21 cellular contexts compared by ENCODE assay signal in genomic region chr15:90789496-90789895, GRCh38.
DNase-seq lines count a peak whose midpoint lies in the region; ATAC-seq and TF ChIP-seq lines count a peak whose summit lies in the region.
"Had no signal": no experiment of that assay in that cellular context is flagged by ENCODE, and none has a peak within 500 bp of the region (broad histone marks: within the 10 kb centered on the region; RNA-seq: fewer than 3 reads in every experiment).

No MANE protein-coding gene starts in this region.

- H3K4me3 ChIP-seq in left ventricle myocardium inferior = no peak overlapping the region
- H3K4me3 ChIP-seq: GM12878, GM23248, PC-9, SJSA1 had no signal

- TF ChIP-seq CTCF in left ventricle myocardium inferior (IDR thresholded peaks at IDR 0.05; ENCODE audit: borderline replicate concordance) = no peak

- peaks cover 10% of the 10 kb centered on the region for H3K4me1 Mint-ChIP-seq in activated CD8-positive, alpha-beta memory T cell treated with anti-CD3 and anti-CD28 coated beads, Interleukin-2, amount 10 ng/mL, durations not matched to agents 7 days and 5 days
- peaks cover 32% of the 10 kb centered on the region for H3K4me1 Mint-ChIP-seq in activated T-helper 1 cell treated with anti-CD3 and anti-CD28 coated beads, Interleukin-12 subunit alpha, Interleukin-12 subunit beta, Interleukin-2, Interleukin-4 antibody, amounts not matched to agents 30 ng/mL and 10 ng/mL and 1 ng/mL, durations not matched to agents 14 hours and 24 hours and 36 hours (ENCODE audit: low read depth)
- no peaks in the 10 kb centered on the region for H3K4me1 Mint-ChIP-seq in activated T-helper 17 cell treated with anti-CD3 and anti-CD28 coated beads, Interleukin-2, amount 50 U/mL, for 72 hours

- H3K36me3 Mint-ChIP-seq in activated CD8-positive, alpha-beta memory T cell treated with anti-CD3 and anti-CD28 coated beads, Interleukin-2, amount 10 ng/mL, durations not matched to agents 7 days and 5 days = peaks cover 63% of the 10 kb centered on the region
- peaks cover 44% of the 10 kb centered on the region for H3K36me3 Mint-ChIP-seq in activated T-helper 1 cell treated with anti-CD3 and anti-CD28 coated beads, Interleukin-12 subunit alpha, Interleukin-12 subunit beta, Interleukin-2, Interleukin-4 antibody, amounts not matched to agents 30 ng/mL and 10 ng/mL and 1 ng/mL, durations not matched to agents 14 hours and 24 hours and 36 hours (ENCODE audit: low read depth)
- peaks cover 97% of the 10 kb centered on the region for H3K36me3 Mint-ChIP-seq in activated T-helper 17 cell treated with anti-CD3 and anti-CD28 coated beads, Interleukin-2, amount 50 U/mL, for 72 hours (ENCODE audit: low read depth)

- CTCF ChIA-PET in activated CD8-positive, alpha-beta memory T cell treated with anti-CD3 and anti-CD28 coated beads, Interleukin-2, amount 10 ng/mL, durations not matched to agents 7 days and 5 days (lab: Charles Lee) = interaction anchor here (0.7 to 1.7 kb wide), 4 partner anchors 16 to 167 kb away, joined by 3 to 8 read pairs (median 5); no protein-coding TSS in a partner anchor

- H3K4me1 ChIP-seq in left ventricle myocardium inferior = peaks cover 8% of the 10 kb centered on the region
- H3K4me1 ChIP-seq: Caco-2 had no signal

- no peaks in the 10 kb centered on the region for H3K9me3 Mint-ChIP-seq in activated CD8-positive, alpha-beta memory T cell treated with anti-CD3 and anti-CD28 coated beads, Interleukin-2, amount 10 ng/mL, durations not matched to agents 7 days and 5 days (ENCODE audit: low read depth)
- H3K9me3 Mint-ChIP-seq in activated T-helper 1 cell treated with anti-CD3 and anti-CD28 coated beads, Interleukin-12 subunit alpha, Interleukin-12 subunit beta, Interleukin-2, Interleukin-4 antibody, amounts not matched to agents 30 ng/mL and 10 ng/mL and 1 ng/mL, durations not matched to agents 14 hours and 24 hours and 36 hours = no peaks in the 10 kb centered on the region
- no peaks in the 10 kb centered on the region for H3K9me3 Mint-ChIP-seq in activated T-helper 17 cell treated with anti-CD3 and anti-CD28 coated beads, Interleukin-2, amount 50 U/mL, for 72 hours
- H3K9me3 Mint-ChIP-seq: CD14-positive monocyte, IgD-negative memory B cell had no signal

- H3K4me3 Mint-ChIP-seq in activated CD8-positive, alpha-beta memory T cell treated with anti-CD3 and anti-CD28 coated beads, Interleukin-2, amount 10 ng/mL, durations not matched to agents 7 days and 5 days = no peak overlapping the region
- no peak overlapping the region for H3K4me3 Mint-ChIP-seq in activated T-helper 1 cell treated with anti-CD3 and anti-CD28 coated beads, Interleukin-12 subunit alpha, Interleukin-12 subunit beta, Interleukin-2, Interleukin-4 antibody, amounts not matched to agents 30 ng/mL and 10 ng/mL and 1 ng/mL, durations not matched to agents 14 hours and 24 hours and 36 hours
- H3K4me3 Mint-ChIP-seq in activated T-helper 17 cell treated with anti-CD3 and anti-CD28 coated beads, Interleukin-2, amount 50 U/mL, for 72 hours = no peak overlapping the region
- H3K4me3 Mint-ChIP-seq: CD14-positive monocyte, IgD-negative memory B cell had no signal

- no peak for ATAC-seq in activated CD8-positive, alpha-beta memory T cell treated with anti-CD3 and anti-CD28 coated beads, Interleukin-2, amount 10 ng/mL, durations not matched to agents 7 days and 5 days
- no peak for ATAC-seq in activated T-helper 17 cell treated with anti-CD3 and anti-CD28 coated beads, Interleukin-2, amount 50 U/mL, for 72 hours (replicated peaks)
- ATAC-seq: GM12878 had no signal

- H3K27me3 Mint-ChIP-seq in activated CD8-positive, alpha-beta memory T cell treated with anti-CD3 and anti-CD28 coated beads, Interleukin-2, amount 10 ng/mL, durations not matched to agents 7 days and 5 days = no peaks in the 10 kb centered on the region
- H3K27me3 Mint-ChIP-seq in activated T-helper 1 cell treated with anti-CD3 and anti-CD28 coated beads, Interleukin-12 subunit alpha, Interleukin-12 subunit beta, Interleukin-2, Interleukin-4 antibody, amounts not matched to agents 30 ng/mL and 10 ng/mL and 1 ng/mL, durations not matched to agents 14 hours and 24 hours and 36 hours (ENCODE audit: insufficient read depth) = no peaks in the 10 kb centered on the region
- no peaks in the 10 kb centered on the region for H3K27me3 Mint-ChIP-seq in activated T-helper 17 cell treated with anti-CD3 and anti-CD28 coated beads, Interleukin-2, amount 50 U/mL, for 72 hours
- H3K27me3 Mint-ChIP-seq: IgD-negative memory B cell had no signal

- peak overlapping the region; percentile 24 for H3K27ac Mint-ChIP-seq in activated CD8-positive, alpha-beta memory T cell treated with anti-CD3 and anti-CD28 coated beads, Interleukin-2, amount 10 ng/mL, durations not matched to agents 7 days and 5 days
- peak overlapping the region; percentile 23 for H3K27ac Mint-ChIP-seq in activated T-helper 1 cell treated with anti-CD3 and anti-CD28 coated beads, Interleukin-12 subunit alpha, Interleukin-12 subunit beta, Interleukin-2, Interleukin-4 antibody, amounts not matched to agents 30 ng/mL and 10 ng/mL and 1 ng/mL, durations not matched to agents 14 hours and 24 hours and 36 hours
- no peak overlapping the region for H3K27ac Mint-ChIP-seq in activated T-helper 17 cell treated with anti-CD3 and anti-CD28 coated beads, Interleukin-2, amount 50 U/mL, for 72 hours
- H3K27ac Mint-ChIP-seq: CD14-positive monocyte, IgD-negative memory B cell had no signal

- no peaks in the 10 kb centered on the region for H3K9me3 ChIP-seq in left ventricle myocardium inferior (replicated peaks)
- H3K9me3 ChIP-seq: Caco-2, SJSA1 had no signal

- peaks cover 14% of the 10 kb centered on the region for H3K36me3 ChIP-seq in left ventricle myocardium inferior

- no peaks in the 10 kb centered on the region for H3K27me3 ChIP-seq in left ventricle myocardium inferior (ENCODE audit: low read depth)
- H3K27me3 ChIP-seq: SJSA1 had no signal

- DNase-seq in activated CD8-positive, alpha-beta memory T cell treated with anti-CD3 and anti-CD28 coated beads, Interleukin-2, amount 10 ng/mL, durations not matched to agents 7 days and 5 days = no peak
- no peak for DNase-seq in activated CD8-positive, alpha-beta memory T cell treated with anti-CD3 and anti-CD28 coated beads, Interleukin-2, amount 50 U/mL, for 48 hours
- no peak for DNase-seq in activated T-helper 1 cell treated with anti-CD3 and anti-CD28 coated beads, Interleukin-12 subunit alpha, Interleukin-12 subunit beta, Interleukin-2, Interleukin-4 antibody, amounts not matched to agents 30 ng/mL and 10 ng/mL and 1 ng/mL, durations not matched to agents 14 hours and 24 hours and 36 hours (ENCODE audit: low spot score)
- DNase-seq in left kidney (ENCODE audit: low read depth, low spot score) (peak; percentile 28), DMS153 treated with DMSO at 0.1 percent for 48 hours (lab: John Stamatoyannopoulos, UW; ENCODE audit: unreplicated experiment) (no peak), left ventricle myocardium inferior (no peak), EL (no peak)
- DNase-seq: Caco-2, DMS153, GM23248, HCEC 1CT, Kasumi-1, NCI-H1105 treated with DMSO at 0.1 percent for 48 hours, NCI-H2029, NCI-H524, PC-9 had no signal

- H3K27ac ChIP-seq in left ventricle myocardium inferior (replicated peaks) = no peak overlapping the region
- H3K27ac ChIP-seq: GM23248, PC-9, SJSA1 had no signal

- intact Hi-C loops in activated T-helper 1 cell treated with anti-CD3 and anti-CD28 coated beads, Interleukin-12 subunit alpha, Interleukin-12 subunit beta, Interleukin-2, Interleukin-4 antibody, amounts not matched to agents 30 ng/mL and 10 ng/mL and 1 ng/mL, durations not matched to agents 14 hours and 24 hours and 36 hours (cut with micrococcal nuclease) = no loop called here
- intact Hi-C loops in left ventricle myocardium inferior (cut with micrococcal nuclease) = no loop called here
